ENCODE assay signal across 21 cellular contexts in genomic region chr2:184743096-184743495, GRCh38.
"Had no signal": no experiment of that assay in that cellular context is flagged by ENCODE, and none has a peak within 500 bp of the region (broad histone marks: within the 10 kb centered on the region; RNA-seq: fewer than 3 reads in every experiment).

No MANE protein-coding gene starts in this region.

- DNase-seq: dermis blood vessel endothelial cell; effector memory CD4-positive, alpha-beta T cell; foreskin keratinocyte; heart left ventricle; hippocampal formation; left cardiac atrium; left lung; mesenchymal stem cell; mucosa of descending colon; naive B cell; right lobe of liver; stimulated activated CD4-positive, alpha-beta T cell treated with anti-CD3 and anti-CD28 coated beads, Interleukin-12 subunit alpha, Interleukin-12 subunit beta, amount 100 ng/mL, for 4 hours; stimulated activated CD4-positive, alpha-beta T cell treated with anti-CD3 and anti-CD28 coated beads, Interleukin-1b, Interleukin-23, amount 100 ng/mL, for 48 hours; stimulated activated CD4-positive, alpha-beta T cell treated with anti-CD3 and anti-CD28 coated beads, Interleukin-4, amount 100 ng/mL, for 1 hour; stimulated activated CD8-positive, alpha-beta memory T cell treated with anti-CD3 and anti-CD28 coated beads, Interleukin-4, amount 100 ng/mL, for 48 hours; stimulated activated naive CD4-positive, alpha-beta T cell treated with Interleukin-2 at 50 U/mL for 16 hours; stomach; thyroid gland had no signal

- FAIRE-seq: endothelial cell of umbilical vein, islet of Langerhans had no signal

- ATAC-seq: foreskin keratinocyte, gastroesophageal sphincter, heart left ventricle, left cardiac atrium, left lung, mucosa of descending colon, right lobe of liver had no signal
